Comparison of ENCODE assay signal across 9 cellular contexts in genomic region chr1:9653195-9653782, GRCh38. TPM values are rescaled to one million over a fixed set of nuclear protein-coding genes. Genes with fewer than 3 reads are reported as not detected.
DNase-seq lines count a peak whose midpoint lies in the region; ATAC-seq and TF ChIP-seq lines count a peak whose summit lies in the region.
"Had no signal": no experiment of that assay in that cellular context is flagged by ENCODE, and none has a peak within 500 bp of the region (broad histone marks: within the 10 kb centered on the region; RNA-seq: fewer than 3 reads in every experiment).

No MANE protein-coding gene starts in this region.

- intact Hi-C loops in heart right ventricle (cut with DNase I) = no loop called here
- intact Hi-C loops in right cardiac atrium (cut with DNase I) = no loop called here
- intact Hi-C loops in activated CD8-positive, alpha-beta T cell treated with anti-CD3 and anti-CD28 coated beads for 36 hours (cut with micrococcal nuclease) = loop anchor here (5.0 kb wide), 1 partner anchor 34 kb away; no protein-coding TSS in a partner anchor
- intact Hi-C loops in transverse colon (cut with DNase I; ENCODE audit: low total_unique reads) = no loop called here

- ATAC-seq in heart right ventricle = peak in 5 of 8 donors; percentile 7 to 50 (median 36)
- no peak for ATAC-seq in right cardiac atrium
- ATAC-seq in activated CD8-positive, alpha-beta T cell treated with anti-CD3 and anti-CD28 coated beads for 36 hours = peak; percentile 10
- ATAC-seq: HCT116 had no signal

- H3K27me3 ChIP-seq in heart right ventricle (peaks cover 0 to 51% (median 43%) of the 10 kb centered on the region in 7 donors), right cardiac atrium (ENCODE audit: control insufficient read depth, insufficient read depth) (no peaks in the 10 kb centered on the region), iPS-20b (ENCODE audit: insufficient read depth, low read length) (peaks cover 57% of the 10 kb centered on the region), transverse colon (peaks cover 54% of the 10 kb centered on the region), HAP-1 (ENCODE audit: low read depth) (peaks cover 48% of the 10 kb centered on the region)

- H3K27ac ChIP-seq in heart right ventricle = peak overlapping the region in 2 of 10 donors; percentile 10 to 96
- H3K27ac ChIP-seq in right cardiac atrium (ENCODE audit: low read length) = no peak overlapping the region
- no peak overlapping the region for H3K27ac ChIP-seq in iPS-20b (ENCODE audit: low read length)
- peak overlapping the region; percentile 42 to 79 (median 73) for H3K27ac ChIP-seq in transverse colon

- CTCF ChIA-PET in activated CD8-positive, alpha-beta T cell treated with anti-CD3 and anti-CD28 coated beads for 36 hours (lab: Charles Lee) = interaction anchor here (0.7 to 10.1 kb wide), 9 partner anchors 8 to 68 kb away, joined by 3 to 160 read pairs (median 5); no protein-coding TSS in a partner anchor

- H3K9ac ChIP-seq in iPS-20b (ENCODE audit: low read depth, low read length) = no peak overlapping the region

- no peak for TF ChIP-seq POLR2A in transverse colon (IDR thresholded peaks at IDR 0.05)

- H3K4me1 ChIP-seq in heart right ventricle (peaks cover 2 to 62% (median 17%) of the 10 kb centered on the region in 9 donors), right cardiac atrium (ENCODE audit: control insufficient read depth, insufficient read depth, low read length) (no peaks in the 10 kb centered on the region), iPS-20b (ENCODE audit: insufficient read depth, low read length) (no peaks in the 10 kb centered on the region), transverse colon (peaks cover 0 to 22% (median 15%) of the 10 kb centered on the region in 4 donors), HAP-1 (peaks cover 3% of the 10 kb centered on the region)

- H3K4me3 ChIP-seq in heart right ventricle (peak overlapping the region in 6 of 10 donors; percentile 48 to 86 (median 58)), right cardiac atrium (ENCODE audit: low read length) (no peak overlapping the region), iPS-20b (ENCODE audit: low read length) (peak overlapping the region; percentile 73; the same call in 1 of the 2 replicates), transverse colon (peak overlapping the region in 2 of 4 donors; percentile 47 to 55), HAP-1 (no peak overlapping the region)

- 39 to 40% methylated on average over 17 of the region's 17 CpGs for WGBS in heart right ventricle, 2 donors
- 30% methylated on average over 17 of the region's 17 CpGs for WGBS in right cardiac atrium
- 45 to 80% methylated on average over 1 to 17 of the region's 17 CpGs for WGBS in transverse colon (ENCODE audit: low coverage in 1 of 2), 2 donors

- no peaks in the 10 kb centered on the region for H3K9me3 Mint-ChIP-seq in activated CD8-positive, alpha-beta T cell treated with anti-CD3 and anti-CD28 coated beads for 36 hours

- no peak for DNase-seq in heart right ventricle
- no peak for DNase-seq in right cardiac atrium
- peak; percentile 64 for DNase-seq in activated CD8-positive, alpha-beta T cell treated with anti-CD3 and anti-CD28 coated beads for 36 hours
- no peak for DNase-seq in transverse colon
- no peak for DNase-seq in HAP-1 (ENCODE audit: low spot score in 2 of 2)
- no peak for DNase-seq in NCI-H2196 treated with DMSO at 0.1 percent for 48 hours (lab: John Stamatoyannopoulos, UW; ENCODE audit: unreplicated experiment)
- DNase-seq in NCI-H345 treated with DMSO at 0.1 percent for 48 hours (lab: John Stamatoyannopoulos, UW; ENCODE audit: unreplicated experiment) = no peak

- H3K9me3 ChIP-seq in heart right ventricle = no peaks in the 10 kb centered on the region
- H3K9me3 ChIP-seq in right cardiac atrium (ENCODE audit: control insufficient read depth, low read length) = no peaks in the 10 kb centered on the region
- H3K9me3 ChIP-seq in iPS-20b (ENCODE audit: insufficient read depth, low read depth, low read length) = no peaks in the 10 kb centered on the region
- no peaks in the 10 kb centered on the region for H3K9me3 ChIP-seq in transverse colon
- no peaks in the 10 kb centered on the region for H3K9me3 ChIP-seq in HAP-1

- no peaks in the 10 kb centered on the region for H3K27me3 Mint-ChIP-seq in activated CD8-positive, alpha-beta T cell treated with anti-CD3 and anti-CD28 coated beads for 36 hours

- H3K36me3 ChIP-seq in heart right ventricle = no peaks in the 10 kb centered on the region
- no peaks in the 10 kb centered on the region for H3K36me3 ChIP-seq in iPS-20b (ENCODE audit: insufficient read depth, low read depth, low read length)
- no peaks in the 10 kb centered on the region for H3K36me3 ChIP-seq in transverse colon
- no peaks in the 10 kb centered on the region for H3K36me3 ChIP-seq in HAP-1 (replicated peaks)

- no peak for TF ChIP-seq EP300 in transverse colon (IDR thresholded peaks at IDR 0.05; ENCODE audit: low read depth)

- peak overlapping the region; percentile 96 for H3K27ac Mint-ChIP-seq in activated CD8-positive, alpha-beta T cell treated with anti-CD3 and anti-CD28 coated beads for 36 hours

- peaks cover 43% of the 10 kb centered on the region for H3K36me3 Mint-ChIP-seq in activated CD8-positive, alpha-beta T cell treated with anti-CD3 and anti-CD28 coated beads for 36 hours (ENCODE audit: low read depth)

- TF ChIP-seq CTCF in heart right ventricle (IDR thresholded peaks at IDR 0.05) (no peak), transverse colon (IDR thresholded peaks at IDR 0.05) (no peak)
- no peak for TF ChIP-seq CTCF in activated CD8-positive, alpha-beta T cell treated with anti-CD3 and anti-CD28 coated beads for 36 hours (IDR thresholded peaks at IDR 0.05)

- in situ Hi-C loops in transverse colon (cut with MboI; ENCODE audit: low pct_ligation_motif_present in 1 of 4, low pct_unique_long_range_greater_than_20kb in 1 of 4, low sequenced_read_pairs in 3 of 4) = no loop called here
- in situ Hi-C loops in HAP-1 (cut with MboI; ENCODE audit: low sequenced_read_pairs) = no loop called here

- H3K4me3 Mint-ChIP-seq in activated CD8-positive, alpha-beta T cell treated with anti-CD3 and anti-CD28 coated beads for 36 hours = peak overlapping the region; percentile 80

- peaks cover 65% of the 10 kb centered on the region for H3K4me1 Mint-ChIP-seq in activated CD8-positive, alpha-beta T cell treated with anti-CD3 and anti-CD28 coated beads for 36 hours (ENCODE audit: low read depth)

- POLR2A ChIA-PET in activated CD8-positive, alpha-beta T cell treated with anti-CD3 and anti-CD28 coated beads for 36 hours (lab: Charles Lee) = interaction anchor here (0.7 to 11.7 kb wide), 11 partner anchors 9 to 75 kb away, joined by 3 to 335 read pairs (median 25); no protein-coding TSS in a partner anchor

RNA-seq across cellular contexts. Expression of gene PIK3CD, which starts 1.8 kb away (rescaled TPM):
- total RNA-seq in heart right ventricle = 10 to 100 TPM in 1 of 10 donors, 1 to 10 TPM in 9; 1.9 to 12.1 (median 3.0) TPM
- 1 to 10 TPM; 1.0 to 2.7 TPM for polyA plus RNA-seq in heart right ventricle
- 1 to 10 TPM; 3.8 to 5.9 (median 4.5) TPM for total RNA-seq in right cardiac atrium
- polyA plus RNA-seq in right cardiac atrium = 3.0 TPM
- 100 to 1,000 TPM; 152 to 158 TPM for total RNA-seq in activated CD8-positive, alpha-beta T cell treated with anti-CD3 and anti-CD28 coated beads for 36 hours
- 1 to 10 TPM in 3 of 4 donors, under 1 TPM in 1; 0.20 to 6.7 (median 4.1) TPM for total RNA-seq in transverse colon

Comparison
In these comparisons a context has a peak if more than half of its experiments do, and no peak if none do; other contexts are left out.
1. ATAC-seq: peak in heart right ventricle (5 of 8) and activated CD8-positive, alpha-beta T cell treated with anti-CD3 and anti-CD28 coated beads for 36 hours (single experiment); none in right cardiac atrium (0 of 2).
2. H3K4me3 ChIP-seq: peak in heart right ventricle (6 of 10) and iPS-20b (single experiment); none in right cardiac atrium (single experiment) and HAP-1 (single experiment).
3. H3K27ac ChIP-seq: peak in transverse colon (4 of 4); none in right cardiac atrium (single experiment) and iPS-20b (single experiment).
4. RNA of gene PIK3CD, which starts 1.8 kb away (total RNA-seq): 152 to 158 TPM in activated CD8-positive, alpha-beta T cell treated with anti-CD3 and anti-CD28 coated beads for 36 hours; 0.20 to 6.7 TPM in transverse colon, 3.8 to 5.9 TPM in right cardiac atrium and 1.9 to 12.1 TPM in heart right ventricle; every median in the first group is over 10 times any median in the second.